17 cellular contexts compared by ENCODE assay signal in the genomic region with DNA sequence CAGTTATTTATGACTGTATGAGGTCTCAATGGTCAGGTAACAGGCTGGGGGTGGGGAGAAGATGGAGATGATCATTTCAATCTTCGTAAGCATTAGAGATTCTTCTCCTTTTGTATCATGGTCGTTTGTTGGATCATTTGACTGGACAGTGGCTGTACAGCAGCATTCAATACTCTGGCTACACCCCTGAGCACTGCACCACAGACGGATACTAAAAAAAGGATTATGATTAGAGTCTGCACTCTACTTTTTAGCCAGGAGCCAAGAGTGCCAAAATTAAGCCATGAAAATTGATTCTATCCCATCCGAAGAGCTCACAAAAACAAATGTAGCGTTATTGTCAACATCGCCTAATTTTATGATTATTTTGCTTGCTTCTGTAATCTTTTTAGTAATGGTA. TPM values are rescaled to one million over a fixed set of nuclear protein-coding genes. Genes with fewer than 3 reads are reported as not detected.
A peak's percentile ranks its signal among the peaks of the same experiment; 100 is the strongest.
DNase-seq lines count a peak whose midpoint lies in the region; ATAC-seq and TF ChIP-seq lines count a peak whose summit lies in the region.
"Had no signal": no experiment of that assay in that cellular context is flagged by ENCODE, and none has a peak within 500 bp of the region (broad histone marks: within the 10 kb centered on the region; RNA-seq: fewer than 3 reads in every experiment).

No MANE protein-coding gene starts in this region.

- TF ChIP-seq POLR2A in uterus (IDR thresholded peaks at IDR 0.05), result no peak

- DNase-seq in Right ventricle myocardium inferior (ENCODE audit: missing footprints) (no peak), cardiac septum (ENCODE audit: low spot score) (no peak), left ventricle myocardium inferior (no peak), psoas muscle (no peak), uterus (no peak)
- no peak for DNase-seq in activated naive CD4-positive, alpha-beta T cell (lab: John Stamatoyannopoulos, UW)
- DNase-seq: AML-193; CD4-positive, alpha-beta memory T cell; DMS79 treated with DMSO at 0.1 percent for 48 hours; GF-D8; HCEC 1CT; IMR-90 had no signal

- intact Hi-C loops in Right ventricle myocardium inferior (cut with DNase I) (no loop called here), cardiac septum (cut with DNase I) (no loop called here), left ventricle myocardium inferior (cut with micrococcal nuclease) (no loop called here), psoas muscle (cut with DNase I) (no loop called here), uterus (cut with DNase I; ENCODE audit: low total_unique reads) (no loop called here)

- H3K36me3 ChIP-seq in left ventricle myocardium inferior (no peaks in the 10 kb centered on the region), psoas muscle (ENCODE audit: insufficient read depth in 1 of 2, low read depth in 1 of 2) (no peaks in the 10 kb centered on the region), uterus (no peaks in the 10 kb centered on the region)
- H3K36me3 ChIP-seq: BLaER1 had no signal

- TF ChIP-seq CTCF in left ventricle myocardium inferior (IDR thresholded peaks at IDR 0.05; ENCODE audit: borderline replicate concordance), result no peak
- no peak for TF ChIP-seq CTCF in psoas muscle (IDR thresholded peaks at IDR 0.05)
- no peak for TF ChIP-seq CTCF in uterus (IDR thresholded peaks at IDR 0.05)

- ATAC-seq in Right ventricle myocardium inferior (peak; percentile 65), psoas muscle (peak; percentile 73 to 86 (median 80)), HG03460 (IDR thresholded peaks at IDR 0.05; ENCODE audit: unreplicated experiment) (no peak)
- ATAC-seq: A549, GM23338 had no signal

- H3K9me3 ChIP-seq in left ventricle myocardium inferior (replicated peaks), result no peaks in the 10 kb centered on the region
- H3K9me3 ChIP-seq in psoas muscle, result no peaks in the 10 kb centered on the region
- no peaks in the 10 kb centered on the region for H3K9me3 ChIP-seq in uterus
- H3K9me3 ChIP-seq: A549 had no signal

- WGBS in psoas muscle, 3 donors, result 36 to 44% (median 36%) methylated on average over 6 of the region's 6 CpGs

- peaks cover 53% of the 10 kb centered on the region for H3K4me1 ChIP-seq in left ventricle myocardium inferior
- peaks cover 30% of the 10 kb centered on the region for H3K4me1 ChIP-seq in psoas muscle
- H3K4me1 ChIP-seq in uterus, result no peaks in the 10 kb centered on the region
- H3K4me1 ChIP-seq: BLaER1 had no signal

- H3K27me3 ChIP-seq in left ventricle myocardium inferior (ENCODE audit: low read depth) (no peaks in the 10 kb centered on the region), psoas muscle (ENCODE audit: insufficient read depth in 3 of 3, low read length in 2 of 3) (no peaks in the 10 kb centered on the region), uterus (no peaks in the 10 kb centered on the region)
- H3K27me3 ChIP-seq: BLaER1 had no signal

- peak overlapping the region; percentile 14 for H3K27ac ChIP-seq in left ventricle myocardium inferior (replicated peaks)
- peak overlapping the region; percentile 53 for H3K27ac ChIP-seq in psoas muscle
- H3K27ac ChIP-seq in uterus, result no peak overlapping the region
- H3K27ac ChIP-seq: 22Rv1, A549, BLaER1 had no signal

- no peak overlapping the region for H3K4me3 ChIP-seq in left ventricle myocardium inferior
- H3K4me3 ChIP-seq in psoas muscle, result peak overlapping the region; percentile 40
- no peak overlapping the region for H3K4me3 ChIP-seq in uterus
- H3K4me3 ChIP-seq: A549, BLaER1, GM23338 had no signal

RNA-seq across cellular contexts. Expression of a gene that starts 41.9 kb away (rescaled TPM):
- 10.3 TPM for total RNA-seq in Right ventricle myocardium inferior
- 12.4 TPM for total RNA-seq in cardiac septum
- 11.1 TPM for total RNA-seq in left ventricle myocardium inferior
- total RNA-seq in psoas muscle, result 1 to 10 TPM; 6.2 to 9.3 (median 8.6) TPM
- 10 to 100 TPM in 2 of 3 donors, 1 to 10 TPM in 1; 7.2 to 14.5 (median 11.4) TPM for polyA plus RNA-seq in psoas muscle
- total RNA-seq in uterus, result 10 to 100 TPM in 3 of 4 donors, 1 to 10 TPM in 1; 6.7 to 17.9 (median 15.4) TPM

Comparison
In these comparisons a context has a peak if more than half of its experiments do, and no peak if none do; other contexts are left out.
1. H3K27ac ChIP-seq: peak in left ventricle myocardium inferior (single experiment) and psoas muscle (single experiment); none in uterus (0 of 2).